Comparison of ENCODE assay signal across 20 cellular contexts in genomic region chr5:29822499-29822898, GRCh38.
"Had no signal": no experiment of that assay in that cellular context is flagged by ENCODE, and none has a peak within 500 bp of the region (broad histone marks: within the 10 kb centered on the region; RNA-seq: fewer than 3 reads in every experiment).

No MANE protein-coding gene starts in this region.

- H3K9me3 ChIP-seq: lower lobe of right lung had no signal

- DNase-seq: effector CD4-positive, alpha-beta T cell; endodermal cell; erythroblast; foreskin keratinocyte; head of caudate nucleus; kidney; left cardiac atrium; left ventricle myocardium inferior; lower lobe of right lung; midbrain; naive B cell; nephron progenitor cell; right cardiac atrium; small intestine; stimulated activated CD4-positive, alpha-beta T cell treated with anti-CD3 and anti-CD28 coated beads, Interleukin-12 subunit alpha, Interleukin-12 subunit beta, amount 100 ng/mL, for 4 hours; stimulated activated naive CD4-positive, alpha-beta T cell treated with Interleukin-2 at 50 U/mL for 16 hours had no signal

- H3K79me2 ChIP-seq: hepatocyte had no signal

- H3K36me3 ChIP-seq: left ventricle myocardium inferior, lower lobe of right lung had no signal

- H3K27ac ChIP-seq: coronary artery, foreskin keratinocyte, hepatocyte, left ventricle myocardium inferior, lower lobe of right lung had no signal

- H3K36me3 Mint-ChIP-seq: memory B cell, naive B cell had no signal

- H3K4me1 ChIP-seq: foreskin keratinocyte, left ventricle myocardium inferior, lower lobe of right lung had no signal

- H3K4me3 ChIP-seq: coronary artery, hepatocyte, left ventricle myocardium inferior, lower lobe of right lung had no signal

- H3K27me3 Mint-ChIP-seq: memory B cell, naive B cell had no signal

- H3K4me3 Mint-ChIP-seq: endodermal cell, memory B cell, nephron progenitor cell had no signal

- H3K4me1 Mint-ChIP-seq: memory B cell, naive B cell, nephron progenitor cell had no signal

- FAIRE-seq: endothelial cell of umbilical vein, kidney had no signal

- H3K9me3 Mint-ChIP-seq: endodermal cell, nephron progenitor cell had no signal

- H2AFZ ChIP-seq: hepatocyte had no signal

- H3K27me3 ChIP-seq: foreskin keratinocyte, hepatocyte had no signal

- H3K4me2 ChIP-seq: hepatocyte had no signal

- H3K27ac Mint-ChIP-seq: endodermal cell, memory B cell, naive B cell, nephron progenitor cell had no signal
